In the genomic region with DNA sequence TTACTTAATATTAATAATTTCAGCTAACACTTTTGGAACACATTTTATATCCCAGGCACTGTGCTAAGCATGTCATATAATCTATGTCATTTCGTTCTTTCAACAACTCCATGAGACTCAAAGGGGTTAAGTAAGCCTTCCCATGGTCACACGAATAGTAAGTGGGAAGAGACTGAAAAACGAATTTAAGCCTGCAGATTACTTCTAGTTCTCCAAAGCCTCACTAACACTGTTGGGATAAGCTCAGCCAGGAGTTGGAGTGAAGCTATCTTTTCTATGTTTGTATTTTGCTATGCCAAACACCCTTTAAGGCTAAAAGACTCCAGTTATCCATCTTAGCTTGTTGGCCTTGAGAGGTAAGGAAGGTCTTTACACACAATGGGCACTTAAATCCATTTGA, we compare ENCODE assay signal across 1 cellular context.
TF ChIP-seq lines count a peak whose summit lies in the region.

No MANE protein-coding gene starts in this region.

TF ChIP-seq in GM23338, 12 proteins besides CTCF, POLR2A, EP300 and RAD21 (continued from another document):
- TF ChIP-seq EZH2 (IDR thresholded peaks at IDR 0.05; ENCODE audit: low read depth, unreplicated experiment), result no peak
